ENCODE assay signal across 14 cellular contexts in the genomic region with DNA sequence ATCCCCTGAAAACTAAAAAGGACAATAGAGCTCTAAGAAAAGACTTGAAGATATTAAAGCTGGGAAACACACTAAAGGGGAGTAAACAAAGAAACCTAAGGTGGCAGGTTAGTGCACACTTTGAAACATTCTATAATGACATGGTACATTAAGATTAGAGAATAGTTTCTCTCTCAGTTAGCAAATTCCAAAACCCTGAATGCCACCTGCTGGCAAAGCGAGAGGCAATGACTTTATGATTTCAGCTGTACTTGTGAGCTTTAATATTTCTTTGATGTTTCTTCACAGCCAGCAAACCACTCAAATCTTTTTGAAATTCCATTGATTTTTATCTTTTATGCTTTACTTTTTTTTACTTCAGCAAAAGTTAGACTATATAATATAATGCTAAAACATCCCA.
DNase-seq lines count a peak whose midpoint lies in the region; ATAC-seq, FAIRE-seq and TF ChIP-seq lines count a peak whose summit lies in the region.
"Had no signal": no experiment of that assay in that cellular context is flagged by ENCODE, and none has a peak within 500 bp of the region (broad histone marks: within the 10 kb centered on the region; RNA-seq: fewer than 3 reads in every experiment).

No MANE protein-coding gene starts in this region.

- no peak overlapping the region for H3K27ac ChIP-seq in prostate gland

- TF ChIP-seq POLR2A in NB4 (IDR thresholded peaks at IDR 0.05; ENCODE audit: extremely low read depth, insufficient read length) (no peak), prostate gland (IDR thresholded peaks at IDR 0.05) (no peak)

- ATAC-seq in GM18858 (IDR thresholded peaks at IDR 0.05; ENCODE audit: unreplicated experiment) (no peak), HG02610 (IDR thresholded peaks at IDR 0.05; ENCODE audit: unreplicated experiment) (no peak)
- ATAC-seq: stimulated activated effector memory CD8-positive, alpha-beta T cell treated with anti-CD3 and anti-CD28 coated beads, Interleukin-12 subunit alpha, Interleukin-12 subunit beta, amount 100 ng/mL, for 72 hours had no signal

- DNase-seq in NCI-H2227 (lab: John Stamatoyannopoulos, UW; ENCODE audit: unreplicated experiment): peak; percentile 24
- DNase-seq in NCI-H2227 treated with DMSO at 0.1 percent for 48 hours (lab: John Stamatoyannopoulos, UW): no peak
- peak; percentile 23 for DNase-seq in NB4 (ENCODE audit: low read depth)
- DNase-seq in choroid plexus epithelial cell (ENCODE audit: low read depth): peak; percentile 14
- DNase-seq in prostate gland (ENCODE audit: low spot score): no peak
- DNase-seq in frontal cortex (ENCODE audit: low spot score in 2 of 2): no peak
- DNase-seq: activated effector memory CD4-positive, alpha-beta T cell treated with Interleukin-2 at 50 U/mL for 16 hours; effector memory CD4-positive, alpha-beta T cell; NCI-H187 treated with DMSO at 0.1 percent for 48 hours had no signal

- H3K36me3 ChIP-seq in prostate gland: no peaks in the 10 kb centered on the region

- H3K4me3 ChIP-seq in NB4 (ENCODE audit: low read depth, low read length): no peak overlapping the region
- H3K4me3 ChIP-seq in choroid plexus epithelial cell (ENCODE audit: low read depth, low read length): no peak overlapping the region
- no peak overlapping the region for H3K4me3 ChIP-seq in prostate gland

- no peaks in the 10 kb centered on the region for H3K9me3 ChIP-seq in prostate gland

- no peak for FAIRE-seq in frontal cortex (lab: Jason Lieb, UNC)
- FAIRE-seq: islet of Langerhans, TTC549 had no signal

- TF ChIP-seq CTCF in NB4 (IDR thresholded peaks at IDR 0.05; ENCODE audit: low read depth, low read length) (peak; percentile 30), choroid plexus epithelial cell (conservative IDR thresholded peaks at IDR 0.05; ENCODE audit: low read depth, low read length) (peak; percentile 44), prostate gland (IDR thresholded peaks at IDR 0.05) (peak in 3 of 4 experiments; percentile 15 to 31 (median 29))

- H3K27me3 ChIP-seq in prostate gland (replicated peaks; ENCODE audit: insufficient read depth): no peaks in the 10 kb centered on the region

- intact Hi-C loops in prostate gland (cut with DNase I): no loop called here

- H3K4me1 ChIP-seq in prostate gland (replicated peaks): no peaks in the 10 kb centered on the region

- WGBS in prostate gland: 55% methylated on average over 1 of the region's 1 CpG

Comparison
In these comparisons a context has a peak if more than half of its experiments do, and no peak if none do; other contexts are left out.
1. DNase-seq: peak in NCI-H2227 (single experiment), NB4 (single experiment) and choroid plexus epithelial cell (single experiment); none in NCI-H2227 treated with DMSO at 0.1 percent for 48 hours (single experiment), prostate gland (single experiment) and frontal cortex (0 of 2).
2. Peak in every context shown above with its lines, with median percentiles within 50 percentile points of each other: CTCF ChIP-seq.